35 cellular contexts compared by ENCODE assay signal in genomic region chr3:137224464-137224863, GRCh38.
"Had no signal": no experiment of that assay in that cellular context is flagged by ENCODE, and none has a peak within 500 bp of the region (broad histone marks: within the 10 kb centered on the region; RNA-seq: fewer than 3 reads in every experiment).

No MANE protein-coding gene starts in this region.

- H3K4me3 ChIP-seq: MG63 had no signal

- DNase-seq: Karpas-422, Kasumi-1, MG63, MM.1S, MV-4-11, NCI-H1048, NCI-H1092, NCI-H1092 treated with DMSO at 0.1 percent for 48 hours, NCI-H1105, NCI-H1105 treated with DMSO at 0.1 percent for 48 hours, NCI-H1417, NCI-H1417 treated with DMSO at 0.1 percent for 48 hours, NCI-H1436, NCI-H1436 treated with DMSO at 0.1 percent for 48 hours, NCI-H146, NCI-H1694, NCI-H1694 treated with DMSO at 0.1 percent for 48 hours, NCI-H187, NCI-H187 treated with DMSO at 0.1 percent for 48 hours, NCI-H1930, NCI-H2029, NCI-H2029 treated with DMSO at 0.1 percent for 48 hours, NCI-H2081, NCI-H2081 treated with DMSO at 0.1 percent for 48 hours, NCI-H2107, NCI-H2171, NCI-H2171 treated with DMSO at 0.1 percent for 48 hours, NCI-H2227 treated with DMSO at 0.1 percent for 48 hours, NCI-H226, NCI-H345, NCI-H446, NCI-H446 treated with DMSO at 0.1 percent for 48 hours, NCI-H510A, NCI-H510A treated with DMSO at 0.1 percent for 48 hours, NCI-H524 had no signal

- H3K36me3 ChIP-seq: MG63 had no signal
